ENCODE assay signal across 16 cellular contexts in the genomic region with DNA sequence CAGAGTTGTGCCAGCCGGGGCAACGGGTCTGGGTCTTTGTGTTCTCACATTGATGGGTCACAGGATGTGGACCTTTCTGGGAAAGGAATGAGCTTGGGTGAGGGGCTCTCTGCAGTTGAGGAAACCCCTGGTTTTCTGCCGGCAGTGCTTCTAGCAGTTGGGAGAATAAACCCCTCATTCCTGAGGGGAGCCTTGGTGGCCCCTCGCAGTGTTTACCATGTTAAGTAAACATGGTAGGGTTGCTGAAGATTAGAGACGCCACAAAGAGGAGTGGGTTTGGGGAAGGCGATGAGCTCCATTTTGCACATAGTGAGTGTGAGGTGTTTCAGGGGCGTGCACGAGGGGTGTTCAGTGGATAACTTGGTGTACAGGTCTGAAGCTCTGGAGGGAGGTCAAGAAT. TPM values are rescaled to one million over a fixed set of nuclear protein-coding genes. Genes with fewer than 3 reads are reported as not detected.
DNase-seq lines count a peak whose midpoint lies in the region; ATAC-seq, FAIRE-seq and TF ChIP-seq lines count a peak whose summit lies in the region.
"Had no signal": no experiment of that assay in that cellular context is flagged by ENCODE, and none has a peak within 500 bp of the region (broad histone marks: within the 10 kb centered on the region; RNA-seq: fewer than 3 reads in every experiment).

No MANE protein-coding gene starts in this region.

- H3K4me2 ChIP-seq in H1 (ENCODE audit: insufficient read depth in 1 of 2, low read depth in 2 of 2, low read length in 2 of 2) (no peak overlapping the region), hepatocyte (peak overlapping the region; percentile 6), parathyroid adenoma (ENCODE audit: low read length) (no peak overlapping the region)

- no peak overlapping the region for H2BK5ac ChIP-seq in H1 (ENCODE audit: low read depth, low read length)

- H3K9me2 ChIP-seq in hepatocyte (replicated peaks; ENCODE audit: insufficient read depth): no peaks in the 10 kb centered on the region

- TF ChIP-seq CTCF in H1 (IDR thresholded peaks at IDR 0.05; ENCODE audit: control extremely low read depth in 1 of 3, insufficient read depth in 1 of 3, low read depth in 1 of 3, low read length in 3 of 3) (no peak), hepatocyte (IDR thresholded peaks at IDR 0.05; ENCODE audit: poor library complexity) (no peak), parathyroid adenoma (IDR thresholded peaks at IDR 0.05) (no peak)

- H2AFZ ChIP-seq in H1 (ENCODE audit: low read length) (peak overlapping the region; percentile 40; the same call in 1 of the 2 replicates), hepatocyte (no peak overlapping the region), parathyroid adenoma (peak overlapping the region; percentile 97)

- no peaks in the 10 kb centered on the region for H3K23me2 ChIP-seq in H1 (ENCODE audit: low read depth, low read length)

- H3K79me2 ChIP-seq in H1 (ENCODE audit: control insufficient read depth in 1 of 2, insufficient read depth in 2 of 2, low read length in 2 of 2) (no peaks in the 10 kb centered on the region), hepatocyte (no peaks in the 10 kb centered on the region), parathyroid adenoma (no peaks in the 10 kb centered on the region)

- TF ChIP-seq POLR2A in H1 (IDR thresholded peaks at IDR 0.05; ENCODE audit: control extremely low read depth in 1 of 2, low read depth in 2 of 2, low read length in 2 of 2): no peak

- H3K56ac ChIP-seq in H1 (replicated peaks; ENCODE audit: insufficient read length, low read depth, low read length): no peak overlapping the region

- 84% methylated on average over 8 of the region's 8 CpGs; no CpG with 5 or more reads in 1 of the 2 experiments for WGBS in H1 (ENCODE audit: extremely low coverage in 1 of 2, insufficient coverage in 1 of 2, insufficient read length in 1 of 2, insufficient replicate concordance in 2 of 2, low coverage in 1 of 2, low lambda C conversion rate in 2 of 2, missing lambda C conversion rate in 1 of 2), 2 experiments
- 56% methylated on average over 8 of the region's 8 CpGs for WGBS in hepatocyte (ENCODE audit: low lambda C conversion rate, missing lambda C conversion rate)

- H2BK15ac ChIP-seq in H1 (ENCODE audit: low read length): no peak overlapping the region

- no peak overlapping the region for H4K91ac ChIP-seq in H1 (replicated peaks; ENCODE audit: insufficient read length, low read length)

- H4K5ac ChIP-seq in H1 (ENCODE audit: insufficient read length, low read depth, low read length): no peak overlapping the region

- H3K27ac Mint-ChIP-seq in activated naive CD8-positive, alpha-beta T cell treated with anti-CD3 and anti-CD28 coated beads, Interleukin-2, amount 50 U/mL, for 24 hours: no peak overlapping the region

- no peak overlapping the region for H3K4ac ChIP-seq in H1 (replicated peaks; ENCODE audit: insufficient read length, low read depth, low read length)

- DNase-seq in H1 (ENCODE audit: low read depth in 1 of 2, low spot score in 2 of 2): no peak
- no peak for DNase-seq in hepatocyte (ENCODE audit: low spot score)
- no peak for DNase-seq in mucosa of gallbladder (ENCODE audit: low spot score)
- no peak for DNase-seq in ACHN
- no peak for DNase-seq in activated naive CD8-positive, alpha-beta T cell treated with anti-CD3 and anti-CD28 coated beads, Interleukin-2, amount 50 U/mL, for 24 hours
- DNase-seq: GF-D8, Kasumi-1, NCI-H1694 treated with DMSO at 0.1 percent for 48 hours had no signal

- H2BK12ac ChIP-seq in H1 (ENCODE audit: low read depth, low read length): no peak overlapping the region

- FAIRE-seq in H1 (lab: Jason Lieb, UNC): no peak
- FAIRE-seq: A549, GM19239, H54, RCC 7860 had no signal

- H3K79me1 ChIP-seq in H1 (ENCODE audit: low read depth, low read length): no peaks in the 10 kb centered on the region

- TF ChIP-seq RAD21 in H1 (IDR thresholded peaks at IDR 0.05 in 1 of 2, conservative IDR thresholded peaks at IDR 0.05 in 1 of 2; ENCODE audit: low read depth in 2 of 2, low read length in 2 of 2): no peak

- H3K23ac ChIP-seq in H1 (ENCODE audit: insufficient read length): no peak overlapping the region

- H3K27me3 Mint-ChIP-seq in activated naive CD8-positive, alpha-beta T cell treated with anti-CD3 and anti-CD28 coated beads, Interleukin-2, amount 50 U/mL, for 24 hours: peaks cover 4% of the 10 kb centered on the region

- H2BK20ac ChIP-seq in H1 (ENCODE audit: low read length): no peak overlapping the region

- no peak overlapping the region for H3K4me3 Mint-ChIP-seq in activated naive CD8-positive, alpha-beta T cell treated with anti-CD3 and anti-CD28 coated beads, Interleukin-2, amount 50 U/mL, for 24 hours

- H2BK120ac ChIP-seq in H1 (replicated peaks; ENCODE audit: low read depth, low read length): no peak overlapping the region

- H3K4me3 ChIP-seq in H1 (ENCODE audit: extremely low read depth in 1 of 4, insufficient read depth in 2 of 4, low read depth in 3 of 4, low read length in 4 of 4) (no peak overlapping the region), hepatocyte (no peak overlapping the region), parathyroid adenoma (ENCODE audit: low read depth, low read length) (no peak overlapping the region), stomach smooth muscle (ENCODE audit: low read length in 2 of 2) (no peak overlapping the region)
- H3K4me3 ChIP-seq: A549 had no signal

- H3K27me3 ChIP-seq in H1 (replicated peaks in 1 of 4; ENCODE audit: control insufficient read depth in 3 of 4, extremely low read depth in 1 of 4, insufficient read depth in 3 of 4, low read length in 3 of 4): no peaks in the 10 kb centered on the region
- H3K27me3 ChIP-seq in hepatocyte: no peaks in the 10 kb centered on the region
- H3K27me3 ChIP-seq in parathyroid adenoma (ENCODE audit: control insufficient read depth, insufficient read depth, low read length): no peaks in the 10 kb centered on the region
- no peaks in the 10 kb centered on the region for H3K27me3 ChIP-seq in stomach smooth muscle (ENCODE audit: control insufficient read depth in 1 of 2, insufficient read depth in 2 of 2, low read length in 2 of 2)
- H3K27me3 ChIP-seq: BE2C had no signal

- no peak overlapping the region for H2AK5ac ChIP-seq in H1 (ENCODE audit: low read depth, low read length)

- in situ Hi-C loops in ACHN (cut with HindIII; ENCODE audit: low pct_ligation_motif_present, low pct_unique_long_range_greater_than_20kb, low sequenced_read_pairs): no loop called here

- H3K18ac ChIP-seq in H1 (ENCODE audit: extremely low read depth, low read length): no peak overlapping the region

- H3K27ac ChIP-seq in H1 (ENCODE audit: low read depth, low read length): no peak overlapping the region
- no peak overlapping the region for H3K27ac ChIP-seq in hepatocyte
- no peak overlapping the region for H3K27ac ChIP-seq in parathyroid adenoma
- peak overlapping the region; percentile 74 for H3K27ac ChIP-seq in stomach smooth muscle (ENCODE audit: low read length)

- no peaks in the 10 kb centered on the region for H3K36me3 ChIP-seq in H1 (ENCODE audit: control insufficient read depth in 2 of 4, insufficient read depth in 4 of 4, low read length in 3 of 4)
- H3K36me3 ChIP-seq in hepatocyte (replicated peaks; ENCODE audit: insufficient read depth, low read depth): no peaks in the 10 kb centered on the region
- H3K36me3 ChIP-seq in parathyroid adenoma (ENCODE audit: control insufficient read depth, insufficient read depth, low read length): no peaks in the 10 kb centered on the region
- no peaks in the 10 kb centered on the region for H3K36me3 ChIP-seq in stomach smooth muscle (ENCODE audit: control insufficient read depth in 2 of 2, insufficient read depth in 2 of 2, low read length in 2 of 2)
- H3K36me3 ChIP-seq: BE2C had no signal

- no peaks in the 10 kb centered on the region for H3K9me3 Mint-ChIP-seq in activated naive CD8-positive, alpha-beta T cell treated with anti-CD3 and anti-CD28 coated beads, Interleukin-2, amount 50 U/mL, for 24 hours

- H3K36me3 Mint-ChIP-seq in activated naive CD8-positive, alpha-beta T cell treated with anti-CD3 and anti-CD28 coated beads, Interleukin-2, amount 50 U/mL, for 24 hours (ENCODE audit: low read depth): no peaks in the 10 kb centered on the region

- POLR2A ChIA-PET in H1 (lab: Charles Lee; ENCODE audit: partially characterized antibody): interaction anchor here (0.6 to 2.4 kb wide), 6 partner anchors 9 to 111 kb away, joined by 3 to 10 read pairs (median 3); a partner anchor contains a TSS

- H4K20me1 ChIP-seq in H1 (replicated peaks in 1 of 2; ENCODE audit: control insufficient read depth in 1 of 2, insufficient read depth in 2 of 2, low read length in 2 of 2): no peaks in the 10 kb centered on the region
- H4K20me1 ChIP-seq in hepatocyte (ENCODE audit: insufficient read depth, poor library complexity, severe bottlenecking): no peaks in the 10 kb centered on the region

- CTCF ChIA-PET in H1 (lab: Charles Lee; ENCODE audit: partially characterized antibody): interaction anchor here (0.6 to 14.6 kb wide), 46 partner anchors 9 to 656 kb away, joined by 3 to 152 read pairs (median 6); a partner anchor contains a TSS

- no peak for ATAC-seq in GM19328 (IDR thresholded peaks at IDR 0.05; ENCODE audit: unreplicated experiment)
- no peak for ATAC-seq in activated naive CD8-positive, alpha-beta T cell treated with anti-CD3 and anti-CD28 coated beads, Interleukin-2, amount 50 U/mL, for 24 hours

- TF ChIP-seq EP300 in H1 (IDR thresholded peaks at IDR 0.05; ENCODE audit: borderline replicate concordance in 1 of 2, low read depth in 2 of 2, low read length in 2 of 2): no peak

- H3K9me3 ChIP-seq in H1 (ENCODE audit: insufficient read depth in 2 of 2, low read depth in 1 of 2, low read length in 1 of 2): no peaks in the 10 kb centered on the region
- no peaks in the 10 kb centered on the region for H3K9me3 ChIP-seq in hepatocyte (ENCODE audit: low read depth)
- no peaks in the 10 kb centered on the region for H3K9me3 ChIP-seq in parathyroid adenoma (ENCODE audit: control insufficient read depth, low read length)
- H3K9me3 ChIP-seq in stomach smooth muscle (ENCODE audit: control insufficient read depth in 2 of 2, low read length in 2 of 2): no peaks in the 10 kb centered on the region
- H3K9me3 ChIP-seq: A549, BE2C had no signal

- no peak overlapping the region for H4K8ac ChIP-seq in H1 (ENCODE audit: extremely low read depth, insufficient read depth, low read length)

- no peaks in the 10 kb centered on the region for H3K4me1 Mint-ChIP-seq in activated naive CD8-positive, alpha-beta T cell treated with anti-CD3 and anti-CD28 coated beads, Interleukin-2, amount 50 U/mL, for 24 hours

- H3K4me1 ChIP-seq in H1 (replicated peaks in 1 of 4; ENCODE audit: control insufficient read depth in 3 of 4, insufficient read depth in 4 of 4, low read length in 3 of 4) (peaks cover 0 to 5% (median 2%) of the 10 kb centered on the region in 4 experiments; a peak in 5 of 7 replicates), hepatocyte (ENCODE audit: insufficient read depth) (peaks cover 7% of the 10 kb centered on the region), parathyroid adenoma (peaks cover 8% of the 10 kb centered on the region), stomach smooth muscle (ENCODE audit: control insufficient read depth, insufficient read depth, low read length) (peaks cover 24% of the 10 kb centered on the region)

- H3K14ac ChIP-seq in H1 (ENCODE audit: insufficient read length): no peak overlapping the region

- H3K9ac ChIP-seq in H1 (replicated peaks in 1 of 4; ENCODE audit: extremely low read depth in 1 of 4, low read depth in 3 of 4, low read length in 3 of 4): no peak overlapping the region
- H3K9ac ChIP-seq in parathyroid adenoma: no peak overlapping the region
- H3K9ac ChIP-seq in stomach smooth muscle (ENCODE audit: low read length in 2 of 2): peak overlapping the region; percentile 13 to 25

RNA-seq across cellular contexts. Expression of a gene that starts 27.7 kb away (rescaled TPM):
- total RNA-seq in H1 (2021; fragmentation: NEBNext Ultra II Directional; extraction: Animal tissue kit (Norgen Biotek cat#: 25700)): 109 and 114 TPM in 2 replicates
- polyA plus RNA-seq in H1 (2011; rRNA removed) (30.1 and 46.6 TPM in 2 replicates), hepatocyte (14.4 TPM in 2 replicates)
- 40.1 TPM for polyA plus RNA-seq in H1 (2011; cell fraction: cytosol; rRNA removed)
- polyA plus RNA-seq in H1 (2011; cell fraction: nucleus; rRNA removed): 37.3 TPM
- polyA plus RNA-seq in H1 (2012, experiment 1 of 2): 33.7 to 56.1 TPM (median 47.0 TPM) in 4 replicates
- 2.6 TPM for polyA plus RNA-seq in H1 (2012, experiment 2 of 2)
- polyA plus RNA-seq in H1 (2013, experiment 1 of 2): 31.1 TPM
- 31.5 TPM for polyA plus RNA-seq in H1 (2013, experiment 2 of 2)
- polyA minus RNA-seq in H1 (2011; rRNA and poly(A)+ RNA removed): 336 and 378 TPM in 2 replicates
- polyA minus RNA-seq in H1 (2011; cell fraction: cytosol; rRNA and poly(A)+ RNA removed): 98.2 TPM
- polyA minus RNA-seq in H1 (2011; cell fraction: nucleus; rRNA and poly(A)+ RNA removed): 170 TPM
- total RNA-seq in hepatocyte (55.5 and 60.2 TPM in 2 replicates), mucosa of gallbladder (95.8 TPM)

Comparison
In these comparisons a context has a peak if more than half of its experiments do, and no peak if none do; other contexts are left out.
1. H3K9ac ChIP-seq: peak in stomach smooth muscle (2 of 2); none in H1 (0 of 4) and parathyroid adenoma (single experiment).